Comparison of ENCODE assay signal across 8 cellular contexts in genomic region chr11:67118801-67119576, GRCh38. TPM values are rescaled to one million over a fixed set of nuclear protein-coding genes. Genes with fewer than 3 reads are reported as not detected.
A peak's percentile ranks its signal among the peaks of the same experiment; 100 is the strongest.
DNase-seq lines count a peak whose midpoint lies in the region; ATAC-seq and TF ChIP-seq lines count a peak whose summit lies in the region.

Gene KDM2A, plus strand, starts transcription at chr11:67119263. Its CDS starts 2,054 bp downstream, at chr11:67121317.

- peaks cover 40% of the 10 kb centered on the region for H3K36me3 Mint-ChIP-seq in dendritic cell treated with granulocyte-macrophage colony-stimulating factor and Interleukin-4, amounts not matched to agents 40 ng/mL and 50 ng/mL, for 4 days (ENCODE audit: low read depth)

- peak within 1 kb of the TSS; percentile 97 for H3K27ac ChIP-seq in left lung

- peak; percentile 88 to 100 (median 98) for DNase-seq in C1 segment of cervical spinal cord (lab: John Stamatoyannopoulos, UW)
- DNase-seq in NCI-H748 treated with DMSO at 0.1 percent for 48 hours (lab: John Stamatoyannopoulos, UW), result peak; percentile 96
- peak; percentile 99 for DNase-seq in activated CD4-positive, alpha-beta T cell treated with anti-CD3 and anti-CD28 coated beads, Interleukin-2, amount 50 U/mL, for 4 hours
- DNase-seq in left lung, result peak; percentile 99 to 100
- DNase-seq in stimulated activated CD4-positive, alpha-beta T cell treated with anti-CD3 and anti-CD28 coated beads, Interleukin-2, amount 100 ng/mL, for 4 hours (ENCODE audit: low read depth), result peak; percentile 99

- H3K9me3 ChIP-seq in left lung, result no peaks in the 10 kb centered on the region

- H3K27ac Mint-ChIP-seq in dendritic cell treated with granulocyte-macrophage colony-stimulating factor and Interleukin-4, amounts not matched to agents 40 ng/mL and 50 ng/mL, for 4 days, result peak within 1 kb of the TSS; percentile 96

- H3K4me3 ChIP-seq in left lung, result peak within 1 kb of the TSS; percentile 75 to 84

- peak within 1 kb of the TSS; percentile 99 for H3K4me3 Mint-ChIP-seq in dendritic cell treated with granulocyte-macrophage colony-stimulating factor and Interleukin-4, amounts not matched to agents 40 ng/mL and 50 ng/mL, for 4 days

- no peaks in the 10 kb centered on the region for H3K9me3 Mint-ChIP-seq in dendritic cell treated with granulocyte-macrophage colony-stimulating factor and Interleukin-4, amounts not matched to agents 40 ng/mL and 50 ng/mL, for 4 days

- peaks cover 41% of the 10 kb centered on the region for H3K4me1 Mint-ChIP-seq in dendritic cell treated with granulocyte-macrophage colony-stimulating factor and Interleukin-4, amounts not matched to agents 40 ng/mL and 50 ng/mL, for 4 days (ENCODE audit: low read depth)

- intact Hi-C loops in dendritic cell treated with granulocyte-macrophage colony-stimulating factor and Interleukin-4, amounts not matched to agents 40 ng/mL and 50 ng/mL, for 4 days (cut with micrococcal nuclease), result no loop called here
- intact Hi-C loops in left lung (cut with DNase I), result no loop called here

- peaks cover 18 to 45% of the 10 kb centered on the region in 2 donors for H3K4me1 ChIP-seq in left lung

- TF ChIP-seq CTCF in left lung (IDR thresholded peaks at IDR 0.05), result peak; percentile 14 to 38

- H3K27me3 ChIP-seq in left lung, result no peaks in the 10 kb centered on the region

- H3K36me3 ChIP-seq in left lung, result peaks cover 0 to 6% of the 10 kb centered on the region in 2 donors

- no peaks in the 10 kb centered on the region for H3K27me3 Mint-ChIP-seq in dendritic cell treated with granulocyte-macrophage colony-stimulating factor and Interleukin-4, amounts not matched to agents 40 ng/mL and 50 ng/mL, for 4 days

- ATAC-seq in GM19397 (IDR thresholded peaks at IDR 0.05; ENCODE audit: unreplicated experiment) (peak; percentile 75), HG03565 (IDR thresholded peaks at IDR 0.05; ENCODE audit: unreplicated experiment) (peak; percentile 69), left lung (peak; percentile 88)

RNA-seq across cellular contexts. Expression of gene KDM2A, which starts in this region (rescaled TPM):
- total RNA-seq in left lung, result 10 to 100 TPM; 71.0 to 85.4 TPM

Comparison
In these comparisons a context has a peak if more than half of its experiments do, and no peak if none do; other contexts are left out.
1. Peak in every context shown above with its lines: DNase-seq, ATAC-seq, H3K4me3 ChIP-seq and H3K27ac ChIP-seq.